ENCODE assay signal across 13 cellular contexts in the genomic region with DNA sequence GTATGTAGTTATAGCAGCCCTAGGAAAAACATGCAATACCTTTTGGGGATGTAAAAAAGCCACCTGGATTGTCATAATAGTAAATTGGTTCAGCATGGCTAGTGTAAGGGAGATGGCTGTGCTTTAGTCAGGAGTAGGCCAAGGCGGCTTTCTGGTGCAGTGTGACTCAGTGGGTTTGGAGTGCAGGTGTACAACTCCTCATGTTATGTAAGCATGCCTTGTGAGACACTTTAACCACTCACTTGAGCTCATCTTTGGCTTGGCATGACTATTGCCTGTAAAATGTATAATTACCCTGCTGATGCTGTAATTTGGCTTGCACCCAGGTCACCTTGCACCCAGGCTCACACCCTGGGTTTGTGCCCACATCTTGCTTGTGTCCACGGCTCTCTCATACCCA.
DNase-seq lines count a peak whose midpoint lies in the region; ATAC-seq and TF ChIP-seq lines count a peak whose summit lies in the region.
"Had no signal": no experiment of that assay in that cellular context is flagged by ENCODE, and none has a peak within 500 bp of the region (broad histone marks: within the 10 kb centered on the region; RNA-seq: fewer than 3 reads in every experiment).

No MANE protein-coding gene starts in this region.

- TF ChIP-seq CTCF in epithelial cell of esophagus (IDR thresholded peaks at IDR 0.05; ENCODE audit: insufficient read depth, low read depth, low read length, missing control alignments): no peak
- TF ChIP-seq CTCF in heart left ventricle (IDR thresholded peaks at IDR 0.05): no peak

- 86 to 91% (median 88%) methylated on average over 2 of the region's 2 CpGs for WGBS in heart left ventricle, 4 donors

- no peak overlapping the region for H3K27ac ChIP-seq in heart left ventricle

- H3K4me1 ChIP-seq in heart left ventricle: peaks cover 0 to 15% (median 0%) of the 10 kb centered on the region in 12 donors

- H3K4me3 ChIP-seq in epithelial cell of esophagus (ENCODE audit: low read length) (no peak overlapping the region), heart left ventricle (no peak overlapping the region)

- no peaks in the 10 kb centered on the region for H3K27me3 ChIP-seq in heart left ventricle

- H3K4me1 Mint-ChIP-seq in T-helper 17 cell: no peaks in the 10 kb centered on the region
- H3K4me1 Mint-ChIP-seq: CD4-positive, alpha-beta memory T cell had no signal

- ATAC-seq in esophagus mucosa: peak; percentile 45
- no peak for ATAC-seq in heart left ventricle
- ATAC-seq in T-helper 17 cell: no peak

- no peak overlapping the region for H3K4me3 Mint-ChIP-seq in T-helper 17 cell
- H3K4me3 Mint-ChIP-seq: CD4-positive, alpha-beta memory T cell had no signal

- no peaks in the 10 kb centered on the region for H3K36me3 Mint-ChIP-seq in T-helper 17 cell (ENCODE audit: low read depth)
- H3K36me3 Mint-ChIP-seq: CD4-positive, alpha-beta memory T cell had no signal

- H3K27ac Mint-ChIP-seq in T-helper 17 cell: no peak overlapping the region
- H3K27ac Mint-ChIP-seq: CD4-positive, alpha-beta memory T cell had no signal

- intact Hi-C loops in heart left ventricle (cut with DNase I): no loop called here

- H3K9me3 ChIP-seq in heart left ventricle: no peaks in the 10 kb centered on the region
- H3K9me3 ChIP-seq in T-helper 17 cell (ENCODE audit: control insufficient read depth, low read length, poor library complexity, severe bottlenecking): no peaks in the 10 kb centered on the region
- H3K9me3 ChIP-seq: Caco-2 had no signal

- no peaks in the 10 kb centered on the region for H3K36me3 ChIP-seq in heart left ventricle

- H3K27me3 Mint-ChIP-seq in T-helper 17 cell: no peaks in the 10 kb centered on the region
- H3K27me3 Mint-ChIP-seq: CD4-positive, alpha-beta memory T cell had no signal

- DNase-seq in epithelial cell of esophagus (ENCODE audit: low read depth): peak; percentile 69
- peak; percentile 2 for DNase-seq in kidney tubule cell (ENCODE audit: low spot score)
- DNase-seq in heart left ventricle: no peak
- no peak for DNase-seq in mucosa of gallbladder (ENCODE audit: low spot score)
- DNase-seq in T-helper 17 cell: no peak
- DNase-seq: C1 segment of cervical spinal cord; Caco-2; CD4-positive, alpha-beta memory T cell; DMS153; DND-41; H7; HCEC 1CT had no signal

- TF ChIP-seq POLR2A in heart left ventricle (IDR thresholded peaks at IDR 0.05): no peak

Comparison
In these comparisons a context has a peak if more than half of its experiments do, and no peak if none do; other contexts are left out.
1. DNase-seq: peak in epithelial cell of esophagus (single experiment) and kidney tubule cell (single experiment); none in heart left ventricle (0 of 5), mucosa of gallbladder (single experiment) and T-helper 17 cell (0 of 3).